Comparison of ENCODE assay signal across 23 cellular contexts in genomic region chr1:41539416-41539800, GRCh38. TPM values are rescaled to one million over a fixed set of nuclear protein-coding genes. Genes with fewer than 3 reads are reported as not detected.
"Had no signal": no experiment of that assay in that cellular context is flagged by ENCODE, and none has a peak within 500 bp of the region (broad histone marks: within the 10 kb centered on the region; RNA-seq: fewer than 3 reads in every experiment).

No MANE protein-coding gene starts in this region.

- DNase-seq: activated CD4-positive, alpha-beta T cell treated with anti-CD3 and anti-CD28 coated beads for 36 hours; activated CD8-positive, alpha-beta memory T cell treated with anti-CD3 and anti-CD28 coated beads, Interleukin-2, amount 50 U/mL, for 4 hours; activated CD8-positive, alpha-beta T cell treated with anti-CD3 and anti-CD28 coated beads, Interleukin-2, amount 10 ng/mL, durations not matched to agents 7 days and 5 days; amygdala; effector CD8-positive, alpha-beta T cell; foreskin melanocyte; immature natural killer cell; midbrain; right cardiac atrium; T-cell; T-helper 9 cell had no signal

- H3K27ac Mint-ChIP-seq: activated CD4-positive, alpha-beta T cell treated with anti-CD3 and anti-CD28 coated beads for 36 hours; activated CD8-positive, alpha-beta T cell treated with anti-CD3 and anti-CD28 coated beads, Interleukin-2, amount 10 ng/mL, durations not matched to agents 7 days and 5 days; activated T-helper 2 cell treated with anti-CD3 and anti-CD28 coated beads, Interferon-gamma antibody, Interleukin-2, Interleukin-4, amounts not matched to agents 10 μg/mL and 5 μg/mL and 100 μg/mL, durations not matched to agents 14 hours and 24 hours and 36 hours; T-cell had no signal

- H3K9me3 Mint-ChIP-seq: activated naive CD4-positive, alpha-beta T cell treated with anti-CD3 and anti-CD28 coated beads, Interleukin-2, amount 50 U/mL, for 72 hours; activated T-helper 2 cell treated with anti-CD3 and anti-CD28 coated beads, Interferon-gamma antibody, Interleukin-2, Interleukin-4, amounts not matched to agents 10 μg/mL and 5 μg/mL and 100 μg/mL, durations not matched to agents 14 hours and 24 hours and 36 hours; brain; immature natural killer cell; T-cell had no signal

- H3K4me3 Mint-ChIP-seq: activated CD4-positive, alpha-beta T cell treated with anti-CD3 and anti-CD28 coated beads for 36 hours; activated CD8-positive, alpha-beta T cell treated with anti-CD3 and anti-CD28 coated beads, Interleukin-2, amount 10 ng/mL, durations not matched to agents 7 days and 5 days; brain; immature natural killer cell; T-cell had no signal

- H3K4me3 ChIP-seq: lung, prostate gland, SK-N-MC, smooth muscle cell, uterus had no signal

- H3K27me3 Mint-ChIP-seq: activated CD4-positive, alpha-beta T cell treated with anti-CD3 and anti-CD28 coated beads for 36 hours; T-cell had no signal

- H3K4me1 ChIP-seq: prostate gland had no signal

- H3K27me3 ChIP-seq: uterus had no signal

- H3K9me3 ChIP-seq: prostate gland, uterus had no signal

- H3K27ac ChIP-seq: prostate gland, SK-N-MC, uterus had no signal

- H3K36me3 Mint-ChIP-seq: brain had no signal

- ATAC-seq: activated CD4-positive, alpha-beta T cell treated with anti-CD3 and anti-CD28 coated beads for 36 hours; activated CD8-positive, alpha-beta T cell treated with anti-CD3 and anti-CD28 coated beads, Interleukin-2, amount 10 ng/mL, durations not matched to agents 7 days and 5 days; activated naive CD4-positive, alpha-beta T cell treated with anti-CD3 and anti-CD28 coated beads, Interleukin-2, amount 50 U/mL, for 72 hours; right cardiac atrium; T-cell had no signal

- H3K36me3 ChIP-seq: prostate gland, uterus had no signal

RNA-seq across cellular contexts. Expression of gene EDN2, which starts 54.9 kb away (rescaled TPM):
- total RNA-seq: activated CD4-positive, alpha-beta T cell treated with anti-CD3 and anti-CD28 coated beads for 36 hours; activated CD8-positive, alpha-beta T cell treated with anti-CD3 and anti-CD28 coated beads, Interleukin-2, amount 10 ng/mL, durations not matched to agents 7 days and 5 days; activated naive CD4-positive, alpha-beta T cell treated with anti-CD3 and anti-CD28 coated beads, Interleukin-2, amount 50 U/mL, for 72 hours; activated T-helper 2 cell treated with anti-CD3 and anti-CD28 coated beads, Interferon-gamma antibody, Interleukin-2, Interleukin-4, amounts not matched to agents 10 μg/mL and 5 μg/mL and 100 μg/mL, durations not matched to agents 14 hours and 24 hours and 36 hours; fibroblast of lung; myocyte; omental fat pad; smooth muscle cell; T-cell had no signal
- polyA plus RNA-seq: fibroblast of lung, immature natural killer cell, neural cell, smooth muscle cell had no signal
